Comparison of ENCODE assay signal across 18 cellular contexts in the genomic region with DNA sequence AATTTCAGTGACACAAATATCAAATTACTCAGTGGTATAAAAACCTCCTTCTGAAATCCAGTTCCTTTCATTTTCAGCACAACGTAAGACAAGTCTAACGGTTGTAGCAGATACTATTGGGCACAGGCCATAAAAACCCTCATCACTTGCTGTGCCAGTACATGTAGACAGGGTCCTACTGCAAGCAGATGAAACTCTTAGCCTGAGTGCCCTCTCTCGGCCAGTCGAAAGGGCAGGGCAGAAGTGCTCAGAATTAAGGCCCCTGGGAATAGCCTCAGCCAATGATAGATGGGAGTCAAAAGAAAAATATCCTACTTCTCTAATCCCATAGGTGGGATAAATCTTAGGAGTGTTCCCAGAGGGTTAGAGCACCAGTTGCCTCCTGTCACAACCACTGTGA.
"Had no signal": no experiment of that assay in that cellular context is flagged by ENCODE, and none has a peak within 500 bp of the region (broad histone marks: within the 10 kb centered on the region; RNA-seq: fewer than 3 reads in every experiment).

No MANE protein-coding gene starts in this region.

- H3K36me3 Mint-ChIP-seq: natural killer cell had no signal

- DNase-seq: activated CD4-positive, alpha-beta T cell treated with anti-CD3 and anti-CD28 coated beads, Interleukin-2, amount 50 U/mL, for 1 hour; activated naive CD4-positive, alpha-beta T cell treated with anti-CD3 and anti-CD28 coated beads for 36 hours; activated naive CD8-positive, alpha-beta T cell treated with anti-CD3 and anti-CD28 coated beads, Interleukin-2, amount 50 U/mL, for 24 hours; activated T-cell treated with anti-CD3 and anti-CD28 coated beads for 4 hours; aorta; cerebellar nuclear complex; effector memory CD4-positive, alpha-beta T cell; kidney; left lung; natural killer cell; stimulated activated CD4-positive, alpha-beta T cell treated with anti-CD3 and anti-CD28 coated beads, Interleukin-2, amount 100 ng/mL, for 48 hours; stimulated activated naive B cell treated with anti-CD40 and anti-IgM and Interleukin-4, amounts not matched to agents 10 μg/mL and 1 μg/mL and 100 μg/mL, for 72 hours; thyroid gland had no signal

- H3K9me3 ChIP-seq: thyroid gland had no signal

- H3K9me3 Mint-ChIP-seq: activated T-helper 17 cell treated with anti-CD3 and anti-CD28 coated beads, Interleukin-2, amount 50 U/mL, for 72 hours had no signal

- H3K36me3 ChIP-seq: breast epithelium, left lung, thyroid gland had no signal

- H3K4me3 Mint-ChIP-seq: activated naive CD4-positive, alpha-beta T cell treated with anti-CD3 and anti-CD28 coated beads for 36 hours; activated naive CD8-positive, alpha-beta T cell treated with anti-CD3 and anti-CD28 coated beads, Interleukin-2, amount 50 U/mL, for 24 hours; activated T-helper 17 cell treated with anti-CD3 and anti-CD28 coated beads, Interleukin-2, amount 50 U/mL, for 72 hours; natural killer cell; stimulated activated naive B cell treated with anti-CD40 and anti-IgM and Interleukin-4, amounts not matched to agents 10 μg/mL and 1 μg/mL and 100 μg/mL, for 72 hours; T-helper 2 cell treated with Interferon-gamma antibody and Interleukin-4, amounts not matched to agents 5 μg/mL and 100 μg/mL, for 36 hours had no signal

- H3K4me1 Mint-ChIP-seq: activated naive CD8-positive, alpha-beta T cell treated with anti-CD3 and anti-CD28 coated beads, Interleukin-2, amount 50 U/mL, for 24 hours; activated T-helper 17 cell treated with anti-CD3 and anti-CD28 coated beads, Interleukin-2, amount 50 U/mL, for 72 hours; natural killer cell; stimulated activated naive B cell treated with anti-CD40 and anti-IgM and Interleukin-4, amounts not matched to agents 10 μg/mL and 1 μg/mL and 100 μg/mL, for 72 hours had no signal

- ATAC-seq: activated naive CD8-positive, alpha-beta T cell treated with anti-CD3 and anti-CD28 coated beads, Interleukin-2, amount 50 U/mL, for 24 hours; activated T-helper 17 cell treated with anti-CD3 and anti-CD28 coated beads, Interleukin-2, amount 50 U/mL, for 72 hours; left lung; natural killer cell; stimulated activated naive B cell treated with anti-CD40 and anti-IgM and Interleukin-4, amounts not matched to agents 10 μg/mL and 1 μg/mL and 100 μg/mL, for 72 hours had no signal

- FAIRE-seq: kidney, urothelium cell line had no signal

- H3K27me3 ChIP-seq: left lung, thyroid gland had no signal

- H3K27ac ChIP-seq: breast epithelium, epithelial cell of prostate, left lung, thyroid gland had no signal

- H3K4me1 ChIP-seq: breast epithelium, left lung, thyroid gland had no signal

- H3K27ac Mint-ChIP-seq: activated naive CD4-positive, alpha-beta T cell treated with anti-CD3 and anti-CD28 coated beads for 36 hours; activated naive CD8-positive, alpha-beta T cell treated with anti-CD3 and anti-CD28 coated beads, Interleukin-2, amount 50 U/mL, for 24 hours; activated T-helper 17 cell treated with anti-CD3 and anti-CD28 coated beads, Interleukin-2, amount 50 U/mL, for 72 hours; natural killer cell; stimulated activated naive B cell treated with anti-CD40 and anti-IgM and Interleukin-4, amounts not matched to agents 10 μg/mL and 1 μg/mL and 100 μg/mL, for 72 hours; T-helper 2 cell treated with Interferon-gamma antibody and Interleukin-4, amounts not matched to agents 5 μg/mL and 100 μg/mL, for 36 hours had no signal

- H3K4me3 ChIP-seq: breast epithelium, left lung, thyroid gland had no signal
